Comparison of ENCODE assay signal across 8 cellular contexts in the genomic region with DNA sequence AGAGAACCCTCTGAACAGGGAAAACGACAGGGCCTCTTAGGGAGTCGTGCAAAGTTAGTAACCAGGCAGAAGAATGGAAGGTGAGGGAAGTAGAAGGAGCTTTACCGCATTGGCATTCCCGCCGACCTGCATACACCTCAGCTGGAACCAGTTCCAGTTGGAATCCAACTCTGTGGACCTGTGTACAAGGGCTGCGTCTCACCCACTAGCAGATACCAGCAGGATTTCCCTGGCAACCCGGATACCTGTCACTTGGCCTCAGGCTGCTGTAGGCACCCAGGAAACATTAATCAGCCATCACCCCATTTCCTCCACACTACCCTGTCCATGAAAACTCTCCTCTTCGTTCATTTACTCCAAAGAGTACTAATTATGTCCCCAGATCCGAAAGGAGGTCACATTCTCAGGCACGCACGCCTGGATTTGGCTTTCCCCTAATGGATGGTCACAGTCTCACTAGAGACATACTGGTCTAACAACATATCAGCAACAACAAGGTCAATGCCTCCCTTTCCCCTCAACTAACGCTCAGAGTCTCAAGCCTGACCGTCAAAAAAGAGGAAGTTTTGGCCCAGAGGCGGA. TPM values are rescaled to one million over a fixed set of nuclear protein-coding genes. Genes with fewer than 3 reads are reported as not detected.
DNase-seq lines count a peak whose midpoint lies in the region.

No MANE protein-coding gene starts in this region.

- H3K27me3 ChIP-seq in thymus (ENCODE audit: control insufficient read depth, insufficient read depth): no peaks in the 10 kb centered on the region

- peaks cover 5% of the 10 kb centered on the region for H3K4me1 ChIP-seq in thymus (ENCODE audit: control insufficient read depth, insufficient read depth, low read length)

- H3K4me1 Mint-ChIP-seq in activated CD4-positive, alpha-beta T cell treated with anti-CD3 and anti-CD28 coated beads, Interleukin-2, amount 10 ng/mL, durations not matched to agents 24 days and 14 days: peaks cover 33% of the 10 kb centered on the region
- peaks cover 41% of the 10 kb centered on the region for H3K4me1 Mint-ChIP-seq in activated CD4-positive, alpha-beta memory T cell treated with anti-CD3 and anti-CD28 coated beads for 36 hours (ENCODE audit: low read depth)
- H3K4me1 Mint-ChIP-seq in immature natural killer cell: peaks cover 45 to 61% of the 10 kb centered on the region in 2 donors

- H3K9me3 ChIP-seq in thymus (ENCODE audit: control insufficient read depth): no peaks in the 10 kb centered on the region

- DNase-seq in activated CD4-positive, alpha-beta T cell treated with anti-CD3 and anti-CD28 coated beads, Interleukin-2, amount 10 ng/mL, durations not matched to agents 24 days and 14 days: no peak
- no peak for DNase-seq in activated CD4-positive, alpha-beta T cell treated with anti-CD3 and anti-CD28 coated beads, Interleukin-2, amount 50 U/mL, for 4 hours
- DNase-seq in activated CD4-positive, alpha-beta memory T cell treated with anti-CD3 and anti-CD28 coated beads for 36 hours: no peak
- DNase-seq in immature natural killer cell (no peak), NCI-H69 (lab: John Stamatoyannopoulos, UW) (no peak), NK-92 (lab: John Stamatoyannopoulos, UW; ENCODE audit: unreplicated experiment) (no peak), NCI-H128 (lab: John Stamatoyannopoulos, UW; ENCODE audit: unreplicated experiment) (no peak)

- peaks cover 26% of the 10 kb centered on the region for H3K36me3 Mint-ChIP-seq in activated CD4-positive, alpha-beta T cell treated with anti-CD3 and anti-CD28 coated beads, Interleukin-2, amount 10 ng/mL, durations not matched to agents 24 days and 14 days (ENCODE audit: low read depth)
- H3K36me3 Mint-ChIP-seq in activated CD4-positive, alpha-beta memory T cell treated with anti-CD3 and anti-CD28 coated beads for 36 hours: peaks cover 24% of the 10 kb centered on the region
- peaks cover 0 to 3% (median 2%) of the 10 kb centered on the region in 3 donors for H3K36me3 Mint-ChIP-seq in immature natural killer cell

- CTCF ChIA-PET in activated CD4-positive, alpha-beta memory T cell treated with anti-CD3 and anti-CD28 coated beads for 36 hours (lab: Charles Lee): interaction anchor here (1.2 to 4.4 kb wide), 3 partner anchors 11 to 72 kb away, joined by 3 to 28 read pairs (median 11); a partner anchor contains a TSS

- POLR2A ChIA-PET in activated CD4-positive, alpha-beta memory T cell treated with anti-CD3 and anti-CD28 coated beads for 36 hours (lab: Charles Lee): interaction anchor here (3.1 kb wide), 1 partner anchor 39 kb away, joined by 25 read pairs; a partner anchor contains a TSS

- H3K4me3 Mint-ChIP-seq in activated CD4-positive, alpha-beta T cell treated with anti-CD3 and anti-CD28 coated beads, Interleukin-2, amount 10 ng/mL, durations not matched to agents 24 days and 14 days: peak overlapping the region; percentile 92
- peak overlapping the region; percentile 98 for H3K4me3 Mint-ChIP-seq in activated CD4-positive, alpha-beta memory T cell treated with anti-CD3 and anti-CD28 coated beads for 36 hours
- peak overlapping the region; percentile 94 to 100 (median 98) for H3K4me3 Mint-ChIP-seq in immature natural killer cell

- H3K36me3 ChIP-seq in thymus (ENCODE audit: control insufficient read depth, insufficient read depth): peaks cover 39% of the 10 kb centered on the region

- H3K4me3 ChIP-seq in thymus (ENCODE audit: low read length): peak overlapping the region; percentile 79

- 41% methylated on average over 14 of the region's 14 CpGs for WGBS in thymus

- H3K27me3 Mint-ChIP-seq in activated CD4-positive, alpha-beta T cell treated with anti-CD3 and anti-CD28 coated beads, Interleukin-2, amount 10 ng/mL, durations not matched to agents 24 days and 14 days: no peaks in the 10 kb centered on the region
- no peaks in the 10 kb centered on the region for H3K27me3 Mint-ChIP-seq in activated CD4-positive, alpha-beta memory T cell treated with anti-CD3 and anti-CD28 coated beads for 36 hours
- H3K27me3 Mint-ChIP-seq in immature natural killer cell (ENCODE audit: low read depth in 3 of 3): peaks cover 8 to 25% (median 14%) of the 10 kb centered on the region in 3 donors

- peak overlapping the region; percentile 99 for H3K27ac Mint-ChIP-seq in activated CD4-positive, alpha-beta T cell treated with anti-CD3 and anti-CD28 coated beads, Interleukin-2, amount 10 ng/mL, durations not matched to agents 24 days and 14 days
- peak overlapping the region; percentile 94 for H3K27ac Mint-ChIP-seq in activated CD4-positive, alpha-beta memory T cell treated with anti-CD3 and anti-CD28 coated beads for 36 hours
- peak overlapping the region; percentile 95 to 99 (median 98) for H3K27ac Mint-ChIP-seq in immature natural killer cell

- intact Hi-C loops in activated CD4-positive, alpha-beta T cell treated with anti-CD3 and anti-CD28 coated beads, Interleukin-2, amount 10 ng/mL, durations not matched to agents 24 days and 14 days (cut with micrococcal nuclease): loop anchor here (1.0 to 2.0 kb wide), 2 partner anchors 250 to 475 kb away; a partner anchor contains a TSS
- intact Hi-C loops in activated CD4-positive, alpha-beta memory T cell treated with anti-CD3 and anti-CD28 coated beads for 36 hours (cut with micrococcal nuclease): loop anchor here (2.0 to 5.0 kb wide), 5 partner anchors 71 to 475 kb away; a partner anchor contains a TSS

- no peak overlapping the region for H3K27ac ChIP-seq in thymus (ENCODE audit: low read depth)

- no peaks in the 10 kb centered on the region for H3K9me3 Mint-ChIP-seq in activated CD4-positive, alpha-beta T cell treated with anti-CD3 and anti-CD28 coated beads, Interleukin-2, amount 10 ng/mL, durations not matched to agents 24 days and 14 days
- H3K9me3 Mint-ChIP-seq in activated CD4-positive, alpha-beta memory T cell treated with anti-CD3 and anti-CD28 coated beads for 36 hours: no peaks in the 10 kb centered on the region
- no peaks in the 10 kb centered on the region for H3K9me3 Mint-ChIP-seq in immature natural killer cell

RNA-seq across cellular contexts. Expression of a gene that starts 0.8 kb away (rescaled TPM):
- total RNA-seq in activated CD4-positive, alpha-beta T cell treated with anti-CD3 and anti-CD28 coated beads, Interleukin-2, amount 10 ng/mL, durations not matched to agents 24 days and 14 days: 98.3 and 109 TPM in 2 replicates
- 10 to 100 TPM; 66.5 to 66.6 TPM for total RNA-seq in activated CD4-positive, alpha-beta memory T cell treated with anti-CD3 and anti-CD28 coated beads for 36 hours
- polyA plus RNA-seq in immature natural killer cell (100 to 1,000 TPM; 103 to 137 (median 121) TPM), thymus (60.6 TPM)

RNA-seq across cellular contexts. Expression of a gene that starts 10.4 kb away (rescaled TPM):
- total RNA-seq in activated CD4-positive, alpha-beta T cell treated with anti-CD3 and anti-CD28 coated beads, Interleukin-2, amount 10 ng/mL, durations not matched to agents 24 days and 14 days: 14.3 and 16.4 TPM in 2 replicates
- total RNA-seq in activated CD4-positive, alpha-beta memory T cell treated with anti-CD3 and anti-CD28 coated beads for 36 hours: 1 to 10 TPM; 5.3 to 6.0 TPM
- polyA plus RNA-seq in immature natural killer cell (under 1 TPM in 1 of 3 donors, not detected in 2; 0.48 TPM), thymus (7.7 TPM)

RNA-seq across cellular contexts. Expression of a gene that starts 38.9 kb away (rescaled TPM):
- 148 and 157 TPM in 2 replicates for total RNA-seq in activated CD4-positive, alpha-beta T cell treated with anti-CD3 and anti-CD28 coated beads, Interleukin-2, amount 10 ng/mL, durations not matched to agents 24 days and 14 days
- total RNA-seq in activated CD4-positive, alpha-beta memory T cell treated with anti-CD3 and anti-CD28 coated beads for 36 hours: 100 to 1,000 TPM; 194 to 198 TPM
- 10 to 100 TPM; 27.4 to 39.3 (median 35.4) TPM for polyA plus RNA-seq in immature natural killer cell
- polyA plus RNA-seq in thymus: 106 TPM
